In genomic region chr1:192131914-192132313, GRCh38 we compare ENCODE assay signal across 1 cellular context.
TF ChIP-seq lines count a peak whose summit lies in the region.

No MANE protein-coding gene starts in this region.

TF ChIP-seq in IMR-90, 13 proteins besides CTCF, POLR2A, EP300 and RAD21:
- no peak for TF ChIP-seq SMC3 (IDR thresholded peaks at IDR 0.05; ENCODE audit: low read depth, low read length)
- TF ChIP-seq RCOR1 (IDR thresholded peaks at IDR 0.05; ENCODE audit: insufficient replicate concordance, low read length), result no peak
- no peak for TF ChIP-seq MXI1 (IDR thresholded peaks at IDR 0.05; ENCODE audit: borderline replicate concordance, low read depth, low read length)
